In the genomic region with DNA sequence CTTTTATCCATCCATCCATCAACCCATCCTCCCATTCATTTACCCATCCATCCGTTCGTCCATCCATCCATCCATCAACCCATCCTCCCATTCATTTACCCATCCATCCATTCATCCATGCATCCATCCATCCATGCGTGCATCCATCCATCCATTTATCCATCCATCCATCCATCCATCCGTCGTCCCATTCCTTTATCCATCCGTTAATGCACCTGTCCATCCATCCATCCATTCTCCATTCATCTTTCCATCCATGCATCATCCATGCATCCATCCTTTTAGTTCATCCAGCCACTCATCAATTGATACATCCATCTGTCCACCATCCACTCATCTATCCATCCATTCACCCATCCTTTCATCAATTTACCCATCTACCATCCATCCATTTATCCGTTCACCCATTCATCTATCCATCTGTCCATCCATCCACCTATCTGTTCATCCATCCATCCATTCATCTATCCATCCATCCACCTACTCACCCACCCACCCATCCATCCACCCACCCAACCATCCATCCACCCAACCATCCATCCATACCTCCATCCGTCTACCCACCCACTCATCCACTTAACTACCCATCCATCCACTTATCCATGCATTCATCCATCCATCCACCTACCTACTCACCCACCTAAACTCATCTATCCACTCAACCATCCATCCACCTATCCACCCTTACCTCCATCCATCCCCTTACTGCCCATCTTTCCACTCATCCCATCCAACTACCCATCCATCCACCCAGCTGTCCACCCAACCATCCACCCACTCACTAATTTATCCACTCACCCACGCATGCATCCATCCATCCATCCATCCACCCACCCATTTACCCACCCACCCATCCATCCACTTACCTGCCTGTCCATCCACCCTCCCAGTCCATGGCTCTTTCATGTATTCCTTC, we compare ENCODE assay signal across 17 cellular contexts. TPM values are rescaled to one million over a fixed set of nuclear protein-coding genes. Genes with fewer than 3 reads are reported as not detected.
DNase-seq lines count a peak whose midpoint lies in the region; ATAC-seq, FAIRE-seq and TF ChIP-seq lines count a peak whose summit lies in the region.
"Had no signal": no experiment of that assay in that cellular context is flagged by ENCODE, and none has a peak within 500 bp of the region (broad histone marks: within the 10 kb centered on the region; RNA-seq: fewer than 3 reads in every experiment).

No MANE protein-coding gene starts in this region.

- no peak for TF ChIP-seq POLR2A in GM12892 (IDR thresholded peaks at IDR 0.05; ENCODE audit: low read depth, low read length)

- 100% methylated on average over 8 of the region's 9 CpGs for WGBS in trophoblast cell (ENCODE audit: extremely low coverage, insufficient coverage, insufficient read length)

- H3K27me3 ChIP-seq in trophoblast cell (ENCODE audit: insufficient read depth, low read length), result no peaks in the 10 kb centered on the region

- H3K36me3 ChIP-seq in trophoblast cell (ENCODE audit: control insufficient read depth in 1 of 2, insufficient read depth in 2 of 2, low read length in 2 of 2), result peaks cover 3 to 10% of the 10 kb centered on the region in 2 experiments

- no peak overlapping the region for H3K4me3 ChIP-seq in trophoblast cell (ENCODE audit: low read depth, low read length)

- H3K27ac ChIP-seq in trophoblast cell (ENCODE audit: low read depth, low read length), result no peak overlapping the region
- H3K27ac ChIP-seq: RWPE1 had no signal

- DNase-seq in activated T-cell treated with anti-CD3 and anti-CD28 coated beads, Interleukin-2, amount 50 U/mL, for 4 hours, result no peak
- DNase-seq in activated T-cell treated with anti-CD3 and anti-CD28 coated beads, Interleukin-2, amount 50 U/mL, for 1 hour, result no peak
- no peak for DNase-seq in GM12892 (ENCODE audit: insufficient read length)
- no peak for DNase-seq in activated naive CD8-positive, alpha-beta T cell treated with anti-CD3 and anti-CD28 coated beads, Interleukin-2, amount 50 U/mL, for 24 hours
- DNase-seq in trophoblast cell, result no peak
- DNase-seq in posterior cingulate gyrus, result no peak
- no peak for DNase-seq in inferior parietal cortex (ENCODE audit: extremely low spot score)
- no peak for DNase-seq in NCI-H446 treated with DMSO at 0.1 percent for 48 hours (lab: John Stamatoyannopoulos, UW)
- DNase-seq: Caco-2; central memory CD4-positive, alpha-beta T cell; effector CD8-positive, alpha-beta T cell; H7; NCI-H1436 treated with DMSO at 0.1 percent for 48 hours; NCI-H226 had no signal

- H3K9me3 ChIP-seq in trophoblast cell (ENCODE audit: insufficient read depth, low read depth, low read length), result peaks cover 2% of the 10 kb centered on the region
- H3K9me3 ChIP-seq: Caco-2 had no signal

- H4K8ac ChIP-seq in trophoblast cell (ENCODE audit: low read depth, low read length), result no peak overlapping the region

- no peaks in the 10 kb centered on the region for H3K9me3 Mint-ChIP-seq in activated T-cell treated with anti-CD3 and anti-CD28 coated beads, Interleukin-2, amount 50 U/mL, for 4 hours
- peaks cover 6% of the 10 kb centered on the region for H3K9me3 Mint-ChIP-seq in activated naive CD8-positive, alpha-beta T cell treated with anti-CD3 and anti-CD28 coated beads, Interleukin-2, amount 50 U/mL, for 24 hours

- H2AFZ ChIP-seq in trophoblast cell (ENCODE audit: insufficient read depth, low read length, poor library complexity), result no peak overlapping the region

- intact Hi-C loops in posterior cingulate gyrus (cut with DNase I), result no loop called here

- ATAC-seq in activated T-cell treated with anti-CD3 and anti-CD28 coated beads, Interleukin-2, amount 50 U/mL, for 4 hours, result no peak
- ATAC-seq in activated naive CD8-positive, alpha-beta T cell treated with anti-CD3 and anti-CD28 coated beads, Interleukin-2, amount 50 U/mL, for 24 hours, result no peak
- ATAC-seq: WTC11 had no signal

- peaks cover 5% of the 10 kb centered on the region for H3K79me1 ChIP-seq in trophoblast cell (ENCODE audit: low read length)

- H2BK120ac ChIP-seq in trophoblast cell (ENCODE audit: insufficient read depth, low read length, poor library complexity), result no peak overlapping the region

- FAIRE-seq in GM12892 (lab: Jason Lieb, UNC), result peak; percentile 79
- FAIRE-seq: G401.6 had no signal

- H3K4ac ChIP-seq in trophoblast cell (ENCODE audit: low read depth, low read length), result peak overlapping the region; percentile 5

- H3K14ac ChIP-seq in trophoblast cell (ENCODE audit: low read length), result no peak overlapping the region

- no peak overlapping the region for H2BK5ac ChIP-seq in trophoblast cell (ENCODE audit: low read depth, low read length, poor library complexity)

- no peak overlapping the region for H3K9ac ChIP-seq in trophoblast cell (ENCODE audit: low read length)

- peaks cover 15 to 50% of the 10 kb centered on the region in 2 experiments for H3K4me1 ChIP-seq in trophoblast cell (ENCODE audit: control insufficient read depth in 1 of 2, insufficient read depth in 2 of 2, low read length in 2 of 2)

- peaks cover 23% of the 10 kb centered on the region for H3K79me2 ChIP-seq in trophoblast cell (ENCODE audit: control insufficient read depth, insufficient read depth, low read length, poor library complexity)

- H3K4me3 Mint-ChIP-seq in activated T-cell treated with anti-CD3 and anti-CD28 coated beads, Interleukin-2, amount 50 U/mL, for 4 hours, result peak overlapping the region; percentile 45
- H3K4me3 Mint-ChIP-seq in activated naive CD8-positive, alpha-beta T cell treated with anti-CD3 and anti-CD28 coated beads, Interleukin-2, amount 50 U/mL, for 24 hours, result peak overlapping the region; percentile 12
- H3K4me3 Mint-ChIP-seq: WTC11 had no signal

- H2AK5ac ChIP-seq in trophoblast cell (ENCODE audit: low read length), result no peak overlapping the region

- peaks cover 55% of the 10 kb centered on the region for H3K36me3 Mint-ChIP-seq in activated T-cell treated with anti-CD3 and anti-CD28 coated beads, Interleukin-2, amount 50 U/mL, for 4 hours (ENCODE audit: insufficient read depth)
- peaks cover 53% of the 10 kb centered on the region for H3K36me3 Mint-ChIP-seq in activated naive CD8-positive, alpha-beta T cell treated with anti-CD3 and anti-CD28 coated beads, Interleukin-2, amount 50 U/mL, for 24 hours (ENCODE audit: low read depth)

- H3K4me2 ChIP-seq in trophoblast cell (ENCODE audit: low read length), result no peak overlapping the region

- peak overlapping the region; percentile 30 for H3K27ac Mint-ChIP-seq in activated naive CD8-positive, alpha-beta T cell treated with anti-CD3 and anti-CD28 coated beads, Interleukin-2, amount 50 U/mL, for 24 hours
- H3K27ac Mint-ChIP-seq: WTC11 had no signal

- no peak overlapping the region for H3K23ac ChIP-seq in trophoblast cell (ENCODE audit: low read length)

- no peaks in the 10 kb centered on the region for H3K27me3 Mint-ChIP-seq in activated T-cell treated with anti-CD3 and anti-CD28 coated beads, Interleukin-2, amount 50 U/mL, for 4 hours (ENCODE audit: low read depth)
- H3K27me3 Mint-ChIP-seq in activated naive CD8-positive, alpha-beta T cell treated with anti-CD3 and anti-CD28 coated beads, Interleukin-2, amount 50 U/mL, for 24 hours, result no peaks in the 10 kb centered on the region

- H4K91ac ChIP-seq in trophoblast cell (ENCODE audit: low read depth, low read length), result no peak overlapping the region

- H3K18ac ChIP-seq in trophoblast cell (ENCODE audit: low read length), result no peak overlapping the region

- H3K4me1 Mint-ChIP-seq in activated T-cell treated with anti-CD3 and anti-CD28 coated beads, Interleukin-2, amount 50 U/mL, for 4 hours (ENCODE audit: low read depth), result peaks cover 98% of the 10 kb centered on the region
- peaks cover 98% of the 10 kb centered on the region for H3K4me1 Mint-ChIP-seq in activated naive CD8-positive, alpha-beta T cell treated with anti-CD3 and anti-CD28 coated beads, Interleukin-2, amount 50 U/mL, for 24 hours

- H4K12ac ChIP-seq in trophoblast cell (ENCODE audit: low read depth, low read length), result no peak overlapping the region

- no peak overlapping the region for H2BK12ac ChIP-seq in trophoblast cell (ENCODE audit: low read length)

RNA-seq across cellular contexts. Expression of a gene that starts 9.6 kb away (rescaled TPM):
- total RNA-seq in activated T-cell treated with anti-CD3 and anti-CD28 coated beads, Interleukin-2, amount 50 U/mL, for 4 hours, result 100 to 1,000 TPM; 138 to 219 (median 164) TPM
- polyA plus RNA-seq in GM12892 (2012; ENCODE audit: missing spikeins), result 113 TPM
- 627 and 651 TPM in 2 replicates for polyA plus RNA-seq in trophoblast cell (2013)

RNA-seq across cellular contexts. Expression of a gene that starts 51.2 kb away (rescaled TPM):
- total RNA-seq in activated T-cell treated with anti-CD3 and anti-CD28 coated beads, Interleukin-2, amount 50 U/mL, for 4 hours, result not detected
- polyA plus RNA-seq in GM12892 (2012; ENCODE audit: missing spikeins), result not detected
- 0.07 TPM in 2 replicates for polyA plus RNA-seq in trophoblast cell (2013)
